4 cellular contexts compared by ENCODE assay signal in genomic region chr17:77833769-77834168, GRCh38.
"Had no signal": no experiment of that assay in that cellular context is flagged by ENCODE, and none has a peak within 500 bp of the region (broad histone marks: within the 10 kb centered on the region; RNA-seq: fewer than 3 reads in every experiment).

No MANE protein-coding gene starts in this region.

- H3K9me3 ChIP-seq: neutrophil, right atrium auricular region, SJSA1 had no signal

- H3K27me3 ChIP-seq: right atrium auricular region, SJSA1 had no signal

- H3K4me3 Mint-ChIP-seq: activated T-cell treated with anti-CD3 and anti-CD28 coated beads, Interleukin-2, amount 50 U/mL, for 4 hours had no signal

- H3K4me3 ChIP-seq: right atrium auricular region, SJSA1 had no signal

- H3K27ac ChIP-seq: neutrophil, SJSA1 had no signal

- H3K36me3 ChIP-seq: neutrophil, right atrium auricular region, SJSA1 had no signal

- H3K9me3 Mint-ChIP-seq: activated T-cell treated with anti-CD3 and anti-CD28 coated beads, Interleukin-2, amount 50 U/mL, for 4 hours had no signal
